26 cellular contexts compared by ENCODE assay signal in genomic region chr2:231170058-231170457, GRCh38. TPM values are rescaled to one million over a fixed set of nuclear protein-coding genes. Genes with fewer than 3 reads are reported as not detected.
A peak's percentile ranks its signal among the peaks of the same experiment; 100 is the strongest.
DNase-seq lines count a peak whose midpoint lies in the region; ATAC-seq, FAIRE-seq and TF ChIP-seq lines count a peak whose summit lies in the region.
"Had no signal": no experiment of that assay in that cellular context is flagged by ENCODE, and none has a peak within 500 bp of the region (broad histone marks: within the 10 kb centered on the region; RNA-seq: fewer than 3 reads in every experiment).

No MANE protein-coding gene starts in this region.

- H3K27ac ChIP-seq in right lobe of liver (no peak overlapping the region), HepG2 (ENCODE audit: extremely low read length, insufficient read depth, low read length) (no peak overlapping the region), left lung (no peak overlapping the region), MM.1S (ENCODE audit: low read length) (no peak overlapping the region), heart left ventricle (no peak overlapping the region)
- H3K27ac ChIP-seq: brain microvascular endothelial cell, lower lobe of right lung, SJCRH30, spleen had no signal

- H3K36me3 Mint-ChIP-seq in chondrocyte (ENCODE audit: low read depth): peaks cover 43% of the 10 kb centered on the region

- POLR2A ChIA-PET in HepG2 (lab: Yijun Ruan, JAX): interaction anchor here (1.1 kb wide), 1 partner anchor 18 kb away, joined by 3 read pairs; no protein-coding TSS in a partner anchor

- in situ Hi-C loops in HepG2 (cut with HindIII; ENCODE audit: extremely low pct_ligation_motif_present, low pct_unique_long_range_greater_than_20kb): no loop called here

- no peak for DNase-seq in right lobe of liver
- DNase-seq in HepG2 (ENCODE audit: low spot score): no peak
- no peak for DNase-seq in chondrocyte (ENCODE audit: low spot score)
- no peak for DNase-seq in left lung
- no peak for DNase-seq in MM.1S
- no peak for DNase-seq in activated CD4-positive, alpha-beta T cell treated with anti-CD3 and anti-CD28 coated beads, Interleukin-2, amount 50 U/mL, for 4 hours
- no peak for DNase-seq in heart left ventricle
- DNase-seq: activated CD4-positive, alpha-beta T cell treated with anti-CD3 and anti-CD28 coated beads for 48 hours; brain microvascular endothelial cell; effector memory CD8-positive, alpha-beta T cell; H9; hippocampal formation; lower lobe of right lung; NCI-H1436 treated with DMSO at 0.1 percent for 48 hours; NCI-H510A; NK-92 treated with Interleukin-12 subunit alpha and Interleukin-12 subunit beta, amount 100 ng/mL, for 24 hours; SJCRH30; spleen; stimulated activated CD4-positive, alpha-beta T cell treated with anti-CD3 and anti-CD28 coated beads, Interleukin-4, amount 100 ng/mL, for 24 hours; stimulated activated naive CD8-positive, alpha-beta T cell treated with anti-CD3 and anti-CD28 coated beads, Interleukin-15, amount 100 ng/mL, for 72 hours; T-helper 17 cell; transverse colon had no signal

- TF ChIP-seq POLR2A in right lobe of liver (IDR thresholded peaks at IDR 0.05): no peak
- TF ChIP-seq POLR2A in HepG2 (IDR thresholded peaks at IDR 0.05; ENCODE audit: insufficient read depth in 1 of 2, low read depth in 2 of 2, low read length in 2 of 2): no peak
- no peak for TF ChIP-seq POLR2A in heart left ventricle (IDR thresholded peaks at IDR 0.05)

- H3K4me2 ChIP-seq in HepG2 (ENCODE audit: low read depth, low read length) (no peak overlapping the region), MM.1S (ENCODE audit: low read depth, low read length) (no peak overlapping the region)

- peaks cover 0 to 57% (median 5%) of the 10 kb centered on the region in 4 donors for H3K36me3 ChIP-seq in right lobe of liver
- peaks cover 21 to 88% of the 10 kb centered on the region in 2 experiments for H3K36me3 ChIP-seq in HepG2 (replicated peaks in 1 of 2; ENCODE audit: control insufficient read depth in 1 of 2, insufficient read depth in 2 of 2, low read length in 2 of 2)
- H3K36me3 ChIP-seq in left lung: peaks cover 0 to 76% of the 10 kb centered on the region in 2 donors
- no peaks in the 10 kb centered on the region; the same call in 1 of the 2 replicates for H3K36me3 ChIP-seq in MM.1S (replicated peaks; ENCODE audit: insufficient read depth, low read length)
- peaks cover 0 to 89% (median 67%) of the 10 kb centered on the region in 9 donors for H3K36me3 ChIP-seq in heart left ventricle

- CTCF ChIA-PET in HepG2 (lab: Yijun Ruan, JAX; ENCODE audit: low intra/inter-chr PET ratio, low total read pairs): no interaction called here

- H4K20me1 ChIP-seq in HepG2 (ENCODE audit: insufficient read depth, low read length) (no peaks in the 10 kb centered on the region), MM.1S (ENCODE audit: insufficient read depth, low read length) (no peaks in the 10 kb centered on the region)

- H3K4me3 ChIP-seq in right lobe of liver: no peak overlapping the region
- H3K4me3 ChIP-seq in HepG2 (replicated peaks in 1 of 3; ENCODE audit: insufficient read depth in 1 of 3, low read depth in 2 of 3, low read length in 3 of 3): no peak overlapping the region
- no peak overlapping the region for H3K4me3 ChIP-seq in left lung
- no peak overlapping the region for H3K4me3 ChIP-seq in MM.1S (ENCODE audit: low read length)
- no peak overlapping the region for H3K4me3 ChIP-seq in heart left ventricle
- H3K4me3 ChIP-seq: lower lobe of right lung, SJCRH30, spleen, transverse colon had no signal

- H2AFZ ChIP-seq in HepG2 (ENCODE audit: low read length) (no peak overlapping the region), MM.1S (ENCODE audit: low read length) (no peak overlapping the region)

- no peaks in the 10 kb centered on the region for H3K9me3 Mint-ChIP-seq in chondrocyte (ENCODE audit: low read depth)
- H3K9me3 Mint-ChIP-seq: effector memory CD8-positive, alpha-beta T cell; H9; stimulated activated naive CD8-positive, alpha-beta T cell treated with anti-CD3 and anti-CD28 coated beads, Interleukin-15, amount 100 ng/mL, for 72 hours had no signal

- peak in 3 of 4 donors; percentile 18 to 38 (median 27) for ATAC-seq in right lobe of liver
- no peak for ATAC-seq in HepG2
- peak; percentile 39 for ATAC-seq in left lung
- no peak for ATAC-seq in HG02973 (IDR thresholded peaks at IDR 0.05; ENCODE audit: unreplicated experiment)
- ATAC-seq in heart left ventricle: no peak
- ATAC-seq: effector memory CD8-positive, alpha-beta T cell; Panc1; stimulated activated naive CD8-positive, alpha-beta T cell treated with anti-CD3 and anti-CD28 coated beads, Interleukin-15, amount 100 ng/mL, for 72 hours; T-helper 17 cell had no signal

- H3K79me2 ChIP-seq in HepG2 (ENCODE audit: insufficient read depth, low read length) (no peaks in the 10 kb centered on the region), MM.1S (ENCODE audit: low read length) (no peaks in the 10 kb centered on the region)

- H3K27me3 Mint-ChIP-seq in chondrocyte (ENCODE audit: low read depth): no peaks in the 10 kb centered on the region
- H3K27me3 Mint-ChIP-seq: effector memory CD8-positive, alpha-beta T cell; stimulated activated naive CD8-positive, alpha-beta T cell treated with anti-CD3 and anti-CD28 coated beads, Interleukin-15, amount 100 ng/mL, for 72 hours; T-helper 17 cell had no signal

- no peak for TF ChIP-seq EP300 in HepG2 (IDR thresholded peaks at IDR 0.05; ENCODE audit: low read depth in 2 of 2, low read length in 2 of 2)
- no peak for TF ChIP-seq EP300 in HepG2 (CRISPR knock-in tag; IDR thresholded peaks at IDR 0.05; ENCODE audit: borderline replicate concordance)

- H3K9ac ChIP-seq in HepG2 (ENCODE audit: insufficient read depth, low read depth, low read length): no peak overlapping the region
- no peak overlapping the region for H3K9ac ChIP-seq in MM.1S (ENCODE audit: low read length)

- no peak overlapping the region for H3K4me3 Mint-ChIP-seq in chondrocyte (ENCODE audit: unreplicated experiment)
- H3K4me3 Mint-ChIP-seq: effector memory CD8-positive, alpha-beta T cell; H9; stimulated activated naive CD8-positive, alpha-beta T cell treated with anti-CD3 and anti-CD28 coated beads, Interleukin-15, amount 100 ng/mL, for 72 hours; T-helper 17 cell had no signal

- H3K9me3 ChIP-seq in right lobe of liver (no peaks in the 10 kb centered on the region), HepG2 (ENCODE audit: low read length) (no peaks in the 10 kb centered on the region), left lung (no peaks in the 10 kb centered on the region), MM.1S (replicated peaks; ENCODE audit: insufficient read depth, low read length) (no peaks in the 10 kb centered on the region), heart left ventricle (no peaks in the 10 kb centered on the region)
- H3K9me3 ChIP-seq: lower lobe of right lung, SJCRH30, spleen, transverse colon had no signal

- no peaks in the 10 kb centered on the region for H3K9me2 ChIP-seq in MM.1S (replicated peaks; ENCODE audit: insufficient read depth, low read length)

- TF ChIP-seq CTCF in right lobe of liver (IDR thresholded peaks at IDR 0.05) (no peak), HepG2 (CRISPR knock-in tag; IDR thresholded peaks at IDR 0.05) (no peak), chondrocyte (IDR thresholded peaks at IDR 0.05) (no peak), left lung (IDR thresholded peaks at IDR 0.05) (no peak), MM.1S (IDR thresholded peaks at IDR 0.05; ENCODE audit: low read length) (no peak), heart left ventricle (IDR thresholded peaks at IDR 0.05) (no peak)

- intact Hi-C loops in right lobe of liver (cut with DNase I): no loop called here
- intact Hi-C loops in HepG2 (cut with micrococcal nuclease; ENCODE audit: unreplicated experiment): no loop called here
- intact Hi-C loops in left lung (cut with DNase I): no loop called here
- intact Hi-C loops in heart left ventricle (cut with DNase I): no loop called here

- WGBS in right lobe of liver (ENCODE audit: insufficient coverage, low coverage, low lambda C conversion rate, missing lambda C conversion rate): 64% methylated on average over 1 of the region's 1 CpG
- WGBS in HepG2 (ENCODE audit: low lambda C conversion rate): 92% methylated on average over 1 of the region's 1 CpG
- WGBS in heart left ventricle, 4 donors: 21 to 57% (median 48%) methylated on average over 1 of the region's 1 CpG

- H3K27me3 ChIP-seq in right lobe of liver (no peaks in the 10 kb centered on the region), HepG2 (ENCODE audit: control insufficient read depth in 1 of 2, insufficient read depth in 2 of 2, low read length in 2 of 2) (no peaks in the 10 kb centered on the region), left lung (no peaks in the 10 kb centered on the region), MM.1S (replicated peaks; ENCODE audit: insufficient read depth, low read length) (no peaks in the 10 kb centered on the region), heart left ventricle (no peaks in the 10 kb centered on the region)
- H3K27me3 ChIP-seq: brain microvascular endothelial cell, SJCRH30, spleen, transverse colon had no signal

- H3K4me1 Mint-ChIP-seq in chondrocyte (ENCODE audit: low read depth): peaks cover 50% of the 10 kb centered on the region

- BruUV-seq in HepG2 (replicated peaks; lab: Mats Ljungman, UMichigan): no TSS peak

- no peak for TF ChIP-seq RAD21 in HepG2 (CRISPR knock-in tag; IDR thresholded peaks at IDR 0.05)

- H3F3A ChIP-seq in MM.1S (ENCODE audit: insufficient read depth, low read length): no peaks in the 10 kb centered on the region

- FAIRE-seq in HepG2 (lab: Jason Lieb, UNC): no peak
- FAIRE-seq: A204.1 had no signal

- H3K4me1 ChIP-seq in right lobe of liver (peaks cover 0 to 7% (median 0%) of the 10 kb centered on the region in 4 donors), HepG2 (ENCODE audit: insufficient read depth, low read length) (no peaks in the 10 kb centered on the region), left lung (peaks cover 6 to 8% of the 10 kb centered on the region in 2 donors), MM.1S (ENCODE audit: low read length) (no peaks in the 10 kb centered on the region), heart left ventricle (peaks cover 0 to 35% (median 15%) of the 10 kb centered on the region in 12 donors)
- H3K4me1 ChIP-seq: lower lobe of right lung, SJCRH30, transverse colon had no signal

- H3K27ac Mint-ChIP-seq in chondrocyte (ENCODE audit: unreplicated experiment): peak overlapping the region; percentile 85
- H3K27ac Mint-ChIP-seq: effector memory CD8-positive, alpha-beta T cell; H9; stimulated activated naive CD8-positive, alpha-beta T cell treated with anti-CD3 and anti-CD28 coated beads, Interleukin-15, amount 100 ng/mL, for 72 hours; T-helper 17 cell had no signal

RNA-seq across cellular contexts. Expression of gene ARMC9, which starts 28.4 kb away (rescaled TPM):
- total RNA-seq in right lobe of liver (1 to 10 TPM; 1.5 to 7.7 (median 2.4) TPM), HepG2 (2016; rRNA removed; fragmentation: Illumina TruSeq; extraction: Trizol) (12.8 and 14.5 TPM in 2 replicates), chondrocyte (71.6 to 188 TPM (median 187 TPM) in 3 replicates), left lung (10 to 100 TPM; 35.8 to 40.6 TPM), heart left ventricle (1 to 10 TPM; 1.3 to 4.7 (median 3.4) TPM)
- total RNA-seq in HepG2 (2016; cell fraction: cytosol; rRNA removed; fragmentation: Illumina TruSeq; extraction: Trizol; ENCODE audit: low read depth): 5.3 and 5.6 TPM in 2 replicates
- total RNA-seq in HepG2 (2016; cell fraction: insoluble cytoplasmic fraction; rRNA removed; fragmentation: Illumina TruSeq; extraction: Trizol): 10.9 and 12.6 TPM in 2 replicates
- 4.9 and 6.6 TPM in 2 replicates for total RNA-seq in HepG2 (2016; cell fraction: membrane; rRNA removed; fragmentation: Illumina TruSeq; extraction: Trizol)
- total RNA-seq in HepG2 (2016; cell fraction: nucleus; rRNA removed; fragmentation: Illumina TruSeq; extraction: Trizol): 17.4 and 18.3 TPM in 2 replicates
- polyA plus RNA-seq in HepG2 (2011; rRNA removed) (7.0 and 9.1 TPM in 2 replicates), heart left ventricle (1 to 10 TPM in 1 of 2 donors, under 1 TPM in 1; 0.95 to 2.4 TPM)
- polyA plus RNA-seq in HepG2 (2011; cell fraction: cytosol; rRNA removed): 5.7 and 7.4 TPM in 2 replicates
- 11.9 and 14.3 TPM in 2 replicates for polyA plus RNA-seq in HepG2 (2011; cell fraction: nucleus; rRNA removed)
- 5.8 and 6.7 TPM in 2 replicates for polyA plus RNA-seq in HepG2 (2012)
- polyA plus RNA-seq in HepG2 (2016; cell fraction: cytosol; fragmentation: Illumina TruSeq; extraction: Trizol; ENCODE audit: low read depth): 1.2 and 1.3 TPM in 2 replicates
- polyA plus RNA-seq in HepG2 (2016; cell fraction: insoluble cytoplasmic fraction; fragmentation: Illumina TruSeq; extraction: Trizol; ENCODE audit: low read depth): 8.7 and 10.7 TPM in 2 replicates
- 1.9 and 3.0 TPM in 2 replicates for polyA plus RNA-seq in HepG2 (2016; cell fraction: membrane; fragmentation: Illumina TruSeq; extraction: Trizol; ENCODE audit: low read depth)
- polyA plus RNA-seq in HepG2 (2016; cell fraction: nucleus; fragmentation: Illumina TruSeq; extraction: Trizol; ENCODE audit: insufficient read depth, low read depth): 10.3 and 16.0 TPM in 2 replicates
- 27.1 and 32.1 TPM in 2 replicates for polyA minus RNA-seq in HepG2 (2011; rRNA and poly(A)+ RNA removed; ENCODE audit: low replicate concordance)
- 5.9 and 7.2 TPM in 2 replicates for polyA minus RNA-seq in HepG2 (2011; cell fraction: cytosol; rRNA and poly(A)+ RNA removed)
- 29.2 and 35.8 TPM in 2 replicates for polyA minus RNA-seq in HepG2 (2011; cell fraction: nucleus; rRNA and poly(A)+ RNA removed)

RNA-seq across cellular contexts. Expression of gene HTR2B, which starts 45.2 kb away (rescaled TPM):
- total RNA-seq in right lobe of liver (under 1 TPM; 0.09 to 0.99 (median 0.45) TPM), HepG2 (2016; rRNA removed; fragmentation: Illumina TruSeq; extraction: Trizol) (not detected in 2 replicates), chondrocyte (0.69 to 0.85 TPM in 2 of 3 replicates, not detected in the other), left lung (1 to 10 TPM in 1 of 2 donors, under 1 TPM in 1; 0.94 to 1.1 TPM), heart left ventricle (1 to 10 TPM in 2 of 9 donors, under 1 TPM in 7; 0.31 to 2.2 (median 0.72) TPM)
- not detected in 2 replicates for total RNA-seq in HepG2 (2016; cell fraction: cytosol; rRNA removed; fragmentation: Illumina TruSeq; extraction: Trizol; ENCODE audit: low read depth)
- total RNA-seq in HepG2 (2016; cell fraction: insoluble cytoplasmic fraction; rRNA removed; fragmentation: Illumina TruSeq; extraction: Trizol): not detected in 2 replicates
- not detected in 2 replicates for total RNA-seq in HepG2 (2016; cell fraction: membrane; rRNA removed; fragmentation: Illumina TruSeq; extraction: Trizol)
- not detected in 2 replicates for total RNA-seq in HepG2 (2016; cell fraction: nucleus; rRNA removed; fragmentation: Illumina TruSeq; extraction: Trizol)
- polyA plus RNA-seq in HepG2 (2011; rRNA removed) (0.03 and 0.08 TPM in 2 replicates), heart left ventricle (under 1 TPM; 0.25 to 0.61 TPM)
- not detected in 2 replicates for polyA plus RNA-seq in HepG2 (2011; cell fraction: cytosol; rRNA removed)
- not detected in 2 replicates for polyA plus RNA-seq in HepG2 (2011; cell fraction: nucleus; rRNA removed)
- polyA plus RNA-seq in HepG2 (2012): not detected in 2 replicates
- not detected in 2 replicates for polyA plus RNA-seq in HepG2 (2016; cell fraction: cytosol; fragmentation: Illumina TruSeq; extraction: Trizol; ENCODE audit: low read depth)
- polyA plus RNA-seq in HepG2 (2016; cell fraction: insoluble cytoplasmic fraction; fragmentation: Illumina TruSeq; extraction: Trizol; ENCODE audit: low read depth): not detected in 2 replicates
- not detected in 2 replicates for polyA plus RNA-seq in HepG2 (2016; cell fraction: membrane; fragmentation: Illumina TruSeq; extraction: Trizol; ENCODE audit: low read depth)
- not detected in 2 replicates for polyA plus RNA-seq in HepG2 (2016; cell fraction: nucleus; fragmentation: Illumina TruSeq; extraction: Trizol; ENCODE audit: insufficient read depth, low read depth)
- polyA minus RNA-seq in HepG2 (2011; rRNA and poly(A)+ RNA removed; ENCODE audit: low replicate concordance): not detected in 2 replicates
- not detected in 2 replicates for polyA minus RNA-seq in HepG2 (2011; cell fraction: cytosol; rRNA and poly(A)+ RNA removed)
- not detected in 2 replicates for polyA minus RNA-seq in HepG2 (2011; cell fraction: nucleus; rRNA and poly(A)+ RNA removed)
- total RNA-seq: H9, M059J, T-helper 17 cell had no signal

Comparison
In these comparisons a context has a peak if more than half of its experiments do, and no peak if none do; other contexts are left out.
1. ATAC-seq: peak in right lobe of liver (3 of 4) and left lung (single experiment); none in HepG2 (single experiment), HG02973 (single experiment) and heart left ventricle (0 of 4).